ENCODE assay signal across 22 cellular contexts in genomic region chr1:214753236-214753852, GRCh38.
"Had no signal": no experiment of that assay in that cellular context is flagged by ENCODE, and none has a peak within 500 bp of the region (broad histone marks: within the 10 kb centered on the region; RNA-seq: fewer than 3 reads in every experiment).

No MANE protein-coding gene starts in this region.

- H3K4me3 ChIP-seq: colonic mucosa, heart left ventricle, right atrium auricular region, sigmoid colon, skin epidermis, testis, tibial nerve had no signal

- DNase-seq: colonic mucosa; effector CD4-positive, alpha-beta T cell; heart left ventricle; hippocampal formation; mammary epithelial cell; naive thymus-derived CD4-positive, alpha-beta T cell; nephron progenitor cell; posterior cingulate gyrus; sigmoid colon; stimulated activated CD4-positive, alpha-beta T cell treated with anti-CD3 and anti-CD28 coated beads, Interleukin-2, amount 100 ng/mL, for 24 hours; stimulated activated CD4-positive, alpha-beta T cell treated with anti-CD3 and anti-CD28 coated beads, Interleukin-4, amount 100 ng/mL, for 4 hours; stimulated activated naive B cell treated with anti-CD40 and anti-IgM and Interleukin-4, amounts not matched to agents 10 μg/mL and 1 μg/mL and 100 μg/mL, for 72 hours; stimulated activated naive CD8-positive, alpha-beta T cell treated with anti-CD3 and anti-CD28 coated beads, Interleukin-15, amount 100 ng/mL, for 72 hours; testis had no signal

- FAIRE-seq: frontal cortex, islet of Langerhans had no signal

- H3K27ac ChIP-seq: colonic mucosa, heart left ventricle, neutrophil, right atrium auricular region, sigmoid colon, skin epidermis, testis, tibial nerve had no signal

- H3K4me1 ChIP-seq: colonic mucosa, heart left ventricle, right atrium auricular region, sigmoid colon, testis, tibial nerve had no signal

- ATAC-seq: esophagus mucosa; heart left ventricle; left lobe of liver; naive thymus-derived CD4-positive, alpha-beta T cell; stimulated activated naive B cell treated with anti-CD40 and anti-IgM and Interleukin-4, amounts not matched to agents 10 μg/mL and 1 μg/mL and 100 μg/mL, for 72 hours; stimulated activated naive CD8-positive, alpha-beta T cell treated with anti-CD3 and anti-CD28 coated beads, Interleukin-15, amount 100 ng/mL, for 72 hours had no signal

- H3K36me3 ChIP-seq: colonic mucosa, heart left ventricle, neutrophil, right atrium auricular region, sigmoid colon, tibial nerve had no signal

- H3K27me3 ChIP-seq: colonic mucosa, heart left ventricle, neutrophil, right atrium auricular region, sigmoid colon, testis, tibial nerve had no signal

- H3K9me3 ChIP-seq: colonic mucosa, neutrophil, testis had no signal
